In the genomic region with DNA sequence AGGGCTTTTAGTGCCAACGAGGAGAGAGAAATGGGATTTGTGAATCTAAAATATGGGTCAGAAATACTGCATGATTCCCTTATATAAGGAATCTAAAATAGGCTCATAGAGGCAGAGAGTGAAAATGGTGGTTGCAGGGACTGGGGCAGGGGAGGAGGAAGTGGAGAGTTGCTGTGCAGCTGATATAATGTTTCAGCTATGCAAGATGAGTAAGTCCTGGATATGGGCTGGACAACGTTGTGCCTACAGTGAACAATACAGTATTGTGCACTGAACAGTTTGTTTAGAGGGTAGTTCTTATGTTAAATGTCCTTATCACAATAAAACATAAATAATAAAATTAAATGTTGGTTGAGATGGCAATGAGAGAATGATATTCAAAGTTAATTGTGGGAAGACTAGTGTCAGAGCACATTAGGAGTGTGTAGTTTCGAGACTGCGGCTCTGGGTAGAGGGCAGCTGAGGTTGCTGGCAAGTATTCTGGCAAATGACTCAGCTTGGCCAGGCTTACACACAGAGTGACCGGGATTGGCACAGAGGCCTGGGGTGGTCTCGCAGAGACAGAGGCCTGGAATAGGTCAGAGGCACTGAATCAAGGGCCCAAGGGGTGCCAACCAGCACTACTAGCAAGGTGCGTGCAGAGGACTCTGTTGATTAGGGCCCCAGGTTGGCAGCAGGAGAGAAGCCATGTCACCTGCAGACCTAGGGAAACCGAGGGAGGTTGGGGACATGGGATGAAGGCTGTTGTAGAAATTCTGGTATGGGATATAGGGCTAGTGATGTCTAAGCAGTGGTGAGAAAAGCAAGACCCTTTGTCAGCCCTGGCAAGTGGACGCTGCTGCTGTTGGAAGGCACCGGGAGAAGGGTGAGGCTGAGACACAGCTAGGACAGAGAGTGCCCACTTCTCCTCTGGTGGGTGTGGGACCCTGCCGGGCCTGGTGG, we compare ENCODE assay signal across 8 cellular contexts. TPM values are rescaled to one million over a fixed set of nuclear protein-coding genes. Genes with fewer than 3 reads are reported as not detected.
A peak's percentile ranks its signal among the peaks of the same experiment; 100 is the strongest.
DNase-seq lines count a peak whose midpoint lies in the region; ATAC-seq, FAIRE-seq and TF ChIP-seq lines count a peak whose summit lies in the region.

No MANE protein-coding gene starts in this region.

- peak overlapping the region; percentile 14 for H2AFZ ChIP-seq in HCT116 (ENCODE audit: low read depth, low read length, poor library complexity, severe bottlenecking)

- WGBS in prostate gland = 61% methylated on average over 11 of the region's 11 CpGs

- TF ChIP-seq RAD21 in HCT116 (IDR thresholded peaks at IDR 0.05; ENCODE audit: low read depth) = no peak

- TF ChIP-seq POLR2A in HCT116 (IDR thresholded peaks at IDR 0.05; ENCODE audit: borderline replicate concordance, extremely low read depth, insufficient read depth, insufficient read length) (no peak), prostate gland (IDR thresholded peaks at IDR 0.05) (no peak)

- H3K27me3 ChIP-seq in HCT116 (ENCODE audit: insufficient read depth, low read length) (no peaks in the 10 kb centered on the region), prostate gland (replicated peaks; ENCODE audit: insufficient read depth) (no peaks in the 10 kb centered on the region)

- H3K4me3 ChIP-seq in HCT116 (replicated peaks in 1 of 2; ENCODE audit: low read depth in 1 of 2, low read length in 2 of 2) (peak overlapping the region; percentile 4 to 27; a peak in 3 of 4 replicates), fibroblast of mammary gland (ENCODE audit: control insufficient read depth, low read depth, low read length) (no peak overlapping the region), prostate gland (no peak overlapping the region)

- H3K27ac ChIP-seq in HCT116 (ENCODE audit: low read depth, low read length) = peak overlapping the region; percentile 80
- H3K27ac ChIP-seq in prostate gland = peak overlapping the region; percentile 13 to 33

- peaks cover 41 to 56% of the 10 kb centered on the region in 2 experiments for H3K4me1 ChIP-seq in HCT116 (ENCODE audit: control insufficient read depth in 1 of 2, insufficient read depth in 2 of 2, low read length in 2 of 2)
- H3K4me1 ChIP-seq in prostate gland (replicated peaks) = peaks cover 20% of the 10 kb centered on the region

- POLR2A ChIA-PET in HCT116 (lab: Charles Lee) = interaction anchor here (0.8 to 1.1 kb wide), 4 partner anchors 13 to 49 kb away, joined by 3 to 6 read pairs (median 4); no protein-coding TSS in a partner anchor

- RAD21 ChIA-PET in HCT116 (lab: Charles Lee; ENCODE audit: low non-redundant PET in 1 of 2, low total read pairs in 2 of 2, uncharacterized antibody in 2 of 2, unreplicated experiment in 2 of 2) = interaction anchor here in 1 of 2 experiments (0.8 kb wide), 1 partner anchor 49 kb away, joined by 3 read pairs; no protein-coding TSS in a partner anchor

- no peak for TF ChIP-seq CTCF in HCT116 (IDR thresholded peaks at IDR 0.05 in 2 of 3, conservative IDR thresholded peaks at IDR 0.05 in 1 of 3; ENCODE audit: borderline replicate concordance in 1 of 3, insufficient read depth in 1 of 3, low read depth in 2 of 3, low read length in 2 of 3)
- TF ChIP-seq CTCF in fibroblast of mammary gland (conservative IDR thresholded peaks at IDR 0.05; ENCODE audit: control insufficient read depth, insufficient read depth, low read depth, low read length) = no peak
- no peak for TF ChIP-seq CTCF in prostate gland (IDR thresholded peaks at IDR 0.05)

- intact Hi-C loops in HCT116 (cut with micrococcal nuclease) = no loop called here
- intact Hi-C loops in prostate gland (cut with DNase I) = no loop called here

- no peak for FAIRE-seq in frontal cortex (lab: Jason Lieb, UNC)

- ATAC-seq in HCT116 = peak; percentile 79
- ATAC-seq in GM18517 (IDR thresholded peaks at IDR 0.05; ENCODE audit: unreplicated experiment) = no peak

- H3K9ac ChIP-seq in HCT116 (ENCODE audit: low read length) = peak overlapping the region; percentile 50

- H3K36me3 ChIP-seq in HCT116 (ENCODE audit: control insufficient read depth in 1 of 2, insufficient read depth in 2 of 2, low read length in 2 of 2) (no peaks in the 10 kb centered on the region), prostate gland (no peaks in the 10 kb centered on the region)

- H3K4me2 ChIP-seq in HCT116 (ENCODE audit: low read length) = peak overlapping the region; percentile 89

- no peaks in the 10 kb centered on the region for H3K9me2 ChIP-seq in HCT116 (ENCODE audit: insufficient read depth)

- H4K20me1 ChIP-seq in HCT116 (ENCODE audit: insufficient read depth) = no peaks in the 10 kb centered on the region

- DNase-seq in DMS53 treated with DMSO at 0.1 percent for 48 hours (lab: John Stamatoyannopoulos, UW; ENCODE audit: unreplicated experiment) (peak; percentile 30), HCT116 (ENCODE audit: low read depth, low spot score) (peak; percentile 73), RKO (ENCODE audit: low spot score) (peak; percentile 96), fibroblast of mammary gland (ENCODE audit: low read depth) (peak; percentile 89), prostate gland (ENCODE audit: low spot score) (no peak), iPS-NIHi7 (ENCODE audit: extremely low spot score) (no peak), frontal cortex (ENCODE audit: low spot score in 2 of 2) (no peak)

- H3K9me3 ChIP-seq in HCT116 (ENCODE audit: control insufficient read depth in 1 of 2, insufficient read depth in 1 of 2, low read depth in 1 of 2, low read length in 2 of 2) (no peaks in the 10 kb centered on the region), prostate gland (no peaks in the 10 kb centered on the region)

- CTCF ChIA-PET in HCT116 (lab: Charles Lee) = interaction anchor here (1.1 to 3.1 kb wide), 3 partner anchors 14 to 49 kb away, joined by 3 to 14 read pairs (median 3); no protein-coding TSS in a partner anchor

- no peaks in the 10 kb centered on the region for H3K79me2 ChIP-seq in HCT116 (ENCODE audit: insufficient read depth, low read length)

- BruUV-seq in HCT116 (replicated peaks; lab: Mats Ljungman, UMichigan) = no TSS peak

TF ChIP-seq in HCT116, 20 proteins besides CTCF, POLR2A, EP300 and RAD21:
- TF ChIP-seq POLR2AphosphoS5 (IDR thresholded peaks at IDR 0.05; ENCODE audit: low read depth, low read length) (peak; percentile 53), ZNF274 (IDR thresholded peaks at IDR 0.05; ENCODE audit: low read depth, low read length) (no peak), SP1 (IDR thresholded peaks at IDR 0.05; ENCODE audit: low read depth) (peak; percentile 74), CBX3 (IDR thresholded peaks at IDR 0.05; ENCODE audit: low read depth) (peak; percentile 38; the same call in 1 of the 2 replicates), YY1 (IDR thresholded peaks at IDR 0.05; ENCODE audit: extremely low read depth, insufficient replicate concordance, low read depth, low read length) (peak; percentile 82), JUND (IDR thresholded peaks at IDR 0.05) (peak; percentile 64), SRF (IDR thresholded peaks at IDR 0.05; ENCODE audit: low read depth) (no peak), FOSL1 (IDR thresholded peaks at IDR 0.05; ENCODE audit: low read depth) (peak; percentile 75)

RNA-seq across cellular contexts. Expression of gene DEPP1, which starts 2.8 kb away (rescaled TPM):
- total RNA-seq in HCT116 (2021; ENCODE audit: unreplicated experiment) (3.8 TPM), prostate gland (100 to 1,000 TPM in 1 of 2 donors, 10 to 100 TPM in 1; 27.2 to 144 TPM), frontal cortex (4.1 TPM)
- polyA plus RNA-seq in HCT116 (2012) = 8.1 and 12.6 TPM in 2 replicates

RNA-seq across cellular contexts. Expression of gene ZNF22, which starts 19.3 kb away (rescaled TPM):
- total RNA-seq in HCT116 (2021; ENCODE audit: unreplicated experiment) (13.5 TPM), prostate gland (10 to 100 TPM; 15.8 to 24.2 TPM), frontal cortex (46.9 TPM)
- polyA plus RNA-seq in HCT116 (2012) = 5.0 and 7.8 TPM in 2 replicates

RNA-seq across cellular contexts. Expression of gene RASSF4, which starts 21.8 kb away (rescaled TPM):
- total RNA-seq in HCT116 (2021; ENCODE audit: unreplicated experiment) = 2.8 TPM
- polyA plus RNA-seq in HCT116 (2012) = 0.96 and 1.8 TPM in 2 replicates
- 10 to 100 TPM in 1 of 2 donors, 1 to 10 TPM in 1; 6.1 to 31.0 TPM for total RNA-seq in prostate gland
- 8.6 TPM for total RNA-seq in frontal cortex

Comparison
In these comparisons a context has a peak if more than half of its experiments do, and no peak if none do; other contexts are left out.
1. DNase-seq: peak in DMS53 treated with DMSO at 0.1 percent for 48 hours (single experiment), HCT116 (single experiment), RKO (single experiment) and fibroblast of mammary gland (single experiment); none in prostate gland (single experiment), iPS-NIHi7 (single experiment) and frontal cortex (0 of 2).
2. H3K4me3 ChIP-seq: peak in HCT116 (2 of 2); none in fibroblast of mammary gland (single experiment) and prostate gland (0 of 2).